8 cellular contexts compared by ENCODE assay signal in the genomic region with DNA sequence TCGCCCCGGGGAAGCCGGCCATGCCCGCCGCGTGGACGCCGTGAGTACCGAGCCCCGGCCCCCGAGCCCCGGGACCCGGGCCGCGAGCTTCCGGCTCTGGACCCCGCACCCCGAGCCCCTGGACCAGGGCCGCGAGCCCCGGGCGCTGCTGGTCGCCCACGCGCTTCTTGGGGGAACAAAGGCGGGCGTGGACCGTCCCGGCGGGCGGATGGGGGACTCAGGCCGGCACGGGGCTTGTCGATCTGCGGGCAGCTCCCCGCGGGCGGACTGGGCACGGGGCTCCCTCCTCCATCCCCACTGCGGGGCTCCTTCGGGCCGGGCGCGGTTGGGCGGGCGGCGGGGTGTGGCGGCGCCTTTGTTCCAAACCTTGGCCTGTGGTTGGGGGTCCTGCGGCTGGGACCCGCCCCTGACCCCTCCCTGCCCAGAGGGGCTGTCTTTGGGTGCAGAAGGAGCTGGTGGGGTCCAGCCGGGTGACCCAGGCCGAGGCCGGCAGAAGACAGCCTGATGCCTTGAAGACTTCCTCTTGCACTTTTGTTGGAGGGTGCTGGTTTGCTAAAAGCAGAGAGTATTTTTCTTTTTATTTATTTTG. TPM values are rescaled to one million over a fixed set of nuclear protein-coding genes. Genes with fewer than 3 reads are reported as not detected.
A peak's percentile ranks its signal among the peaks of the same experiment; 100 is the strongest.
DNase-seq lines count a peak whose midpoint lies in the region; ATAC-seq, FAIRE-seq and TF ChIP-seq lines count a peak whose summit lies in the region.

No MANE protein-coding gene starts in this region.

- peaks cover 5% of the 10 kb centered on the region; the same call in 1 of the 2 replicates for H4K20me1 ChIP-seq in K562 (replicated peaks; ENCODE audit: control insufficient read depth, insufficient read depth, low read length)

- H2AFZ ChIP-seq in K562 (ENCODE audit: low read depth, low read length), result no peak overlapping the region

- H3K36me3 Mint-ChIP-seq in activated naive CD4-positive, alpha-beta T cell treated with anti-CD3 and anti-CD28 coated beads, Interleukin-2, amount 10 ng/mL, durations not matched to agents 7 days and 5 days, result peaks cover 53% of the 10 kb centered on the region

- no peak overlapping the region for H3K4me2 ChIP-seq in K562 (ENCODE audit: insufficient read depth, low read length)

- peaks cover 2% of the 10 kb centered on the region for H3K9me1 ChIP-seq in K562 (ENCODE audit: control insufficient read depth, insufficient read depth, low read length)

- in situ Hi-C loops in K562 (cut with MboI), result no loop called here

- H3K27ac Mint-ChIP-seq in activated naive CD4-positive, alpha-beta T cell treated with anti-CD3 and anti-CD28 coated beads, Interleukin-2, amount 10 ng/mL, durations not matched to agents 7 days and 5 days, result no peak overlapping the region

- no peak for TF ChIP-seq EP300 in K562 (IDR thresholded peaks at IDR 0.05; ENCODE audit: low read length)

- intact Hi-C loops in K562 (cut with micrococcal nuclease) (no loop called here), lower lobe of right lung (cut with DNase I) (no loop called here), vagina (cut with DNase I) (no loop called here)

- peaks cover 54% of the 10 kb centered on the region for H3K4me1 Mint-ChIP-seq in activated naive CD4-positive, alpha-beta T cell treated with anti-CD3 and anti-CD28 coated beads, Interleukin-2, amount 10 ng/mL, durations not matched to agents 7 days and 5 days

- TF ChIP-seq RAD21 in K562 (CRISPR knock-in tag; conservative IDR thresholded peaks at IDR 0.05 in 1 of 2, IDR thresholded peaks at IDR 0.05 in 1 of 2), result no peak

- H3K9me3 ChIP-seq in K562 (replicated peaks; ENCODE audit: control insufficient read depth, insufficient read depth, low read depth, low read length) (no peaks in the 10 kb centered on the region), lower lobe of right lung (no peaks in the 10 kb centered on the region), vagina (no peaks in the 10 kb centered on the region)

- H3K36me3 ChIP-seq in K562 (ENCODE audit: control insufficient read depth, insufficient read depth, low read length) (no peaks in the 10 kb centered on the region), lower lobe of right lung (peaks cover 42% of the 10 kb centered on the region), vagina (peaks cover 0 to 13% of the 10 kb centered on the region in 2 donors)

- H3K9ac ChIP-seq in K562 (ENCODE audit: insufficient read depth in 1 of 2, low read depth in 2 of 2, low read length in 2 of 2), result no peak overlapping the region

- FAIRE-seq in K562 (lab: Jason Lieb, UNC), result no peak

- no peaks in the 10 kb centered on the region for H3K79me2 ChIP-seq in K562 (ENCODE audit: control insufficient read depth, insufficient read depth, low read length)

- no TSS peak for BruUV-seq in K562 (replicated peaks; lab: Mats Ljungman, UMichigan)

- 95% methylated on average over 8 of the region's 54 CpGs for WGBS in K562 (ENCODE audit: insufficient coverage, low coverage, missing lambda C conversion rate)

- H3K4me3 ChIP-seq in K562, result no peak overlapping the region
- peak overlapping the region; percentile 58 for H3K4me3 ChIP-seq in lower lobe of right lung
- H3K4me3 ChIP-seq in vagina, result peak overlapping the region; percentile 63 to 66

- H3K27ac ChIP-seq in K562 (ENCODE audit: extremely low read depth, low read depth, low read length) (no peak overlapping the region), lower lobe of right lung (peak overlapping the region; percentile 58), vagina (peak overlapping the region; percentile 80)

- H3K4me1 ChIP-seq in K562 (replicated peaks in 1 of 2; ENCODE audit: control insufficient read depth in 2 of 2, insufficient read depth in 2 of 2, low read length in 2 of 2) (peaks cover 0 to 16% of the 10 kb centered on the region in 2 experiments; a peak in 1 of 5 replicates), lower lobe of right lung (peaks cover 56% of the 10 kb centered on the region), vagina (peaks cover 34% of the 10 kb centered on the region)

- peak overlapping the region; percentile 59 for H3K4me3 Mint-ChIP-seq in activated naive CD4-positive, alpha-beta T cell treated with anti-CD3 and anti-CD28 coated beads, Interleukin-2, amount 10 ng/mL, durations not matched to agents 7 days and 5 days

- ATAC-seq in K562 (no peak), lower lobe of right lung (peak; percentile 11 to 25)

- DNase-seq in activated naive CD4-positive, alpha-beta T cell treated with anti-CD3 and anti-CD28 coated beads, Interleukin-2, amount 10 ng/mL, durations not matched to agents 7 days and 5 days, result no peak
- DNase-seq in activated naive CD4-positive, alpha-beta T cell treated with Interleukin-2 at 50 U/mL for 16 hours, result no peak
- DNase-seq in K562 (ENCODE audit: extremely low read depth in 1 of 4, low spot score in 3 of 4) (no peak), lower lobe of right lung (no peak), vagina (ENCODE audit: extremely low spot score in 2 of 2) (no peak), dedifferentiated amniotic fluid mesenchymal stem cell (ENCODE audit: extremely low spot score) (no peak), SHP77 treated with DMSO at 0.1 percent for 48 hours (lab: John Stamatoyannopoulos, UW) (no peak), GM19240 (ENCODE audit: insufficient read length, low spot score) (no peak)

- TF ChIP-seq POLR2A in K562 (conservative IDR thresholded peaks at IDR 0.05) (no peak), vagina (IDR thresholded peaks at IDR 0.05) (no peak)

- H3K9me3 Mint-ChIP-seq in activated naive CD4-positive, alpha-beta T cell treated with anti-CD3 and anti-CD28 coated beads, Interleukin-2, amount 10 ng/mL, durations not matched to agents 7 days and 5 days, result no peaks in the 10 kb centered on the region

- H3K27me3 ChIP-seq in K562 (ENCODE audit: control insufficient read depth in 2 of 2, insufficient read depth in 2 of 2, low read length in 2 of 2), result no peaks in the 10 kb centered on the region
- H3K27me3 ChIP-seq in lower lobe of right lung (ENCODE audit: low read depth), result no peaks in the 10 kb centered on the region
- no peaks in the 10 kb centered on the region for H3K27me3 ChIP-seq in vagina

- POLR2A ChIA-PET in K562 (lab: Yijun Ruan, JAX), result interaction anchor here (1.0 kb wide), 1 partner anchor 17 kb away, joined by 3 read pairs; no protein-coding TSS in a partner anchor

- CTCF ChIA-PET in activated naive CD4-positive, alpha-beta T cell treated with anti-CD3 and anti-CD28 coated beads, Interleukin-2, amount 10 ng/mL, durations not matched to agents 7 days and 5 days (lab: Charles Lee), result interaction anchor here (1.1 to 1.3 kb wide), 2 partner anchors 33 to 52 kb away, joined by 3 read pairs; no protein-coding TSS in a partner anchor
- CTCF ChIA-PET in K562 (lab: Yijun Ruan, JAX; ENCODE audit: low intra/inter-chr PET ratio), result no interaction called here

- TF ChIP-seq CTCF in K562 (IDR thresholded peaks at IDR 0.05 in 2 of 3, conservative IDR thresholded peaks at IDR 0.05 in 1 of 3; ENCODE audit: insufficient read depth in 2 of 3, low read depth in 1 of 3, low read length in 3 of 3) (no peak), lower lobe of right lung (IDR thresholded peaks at IDR 0.05) (no peak), vagina (IDR thresholded peaks at IDR 0.05) (no peak)

- H3K27me3 Mint-ChIP-seq in activated naive CD4-positive, alpha-beta T cell treated with anti-CD3 and anti-CD28 coated beads, Interleukin-2, amount 10 ng/mL, durations not matched to agents 7 days and 5 days, result no peaks in the 10 kb centered on the region

TF ChIP-seq in K562, 482 proteins besides CTCF, POLR2A, EP300 and RAD21 (continues in another document):
- no peak for TF ChIP-seq ZNF239 (CRISPR knock-in tag; IDR thresholded peaks at IDR 0.05)

RNA-seq across cellular contexts. Expression of gene ADD1, which starts 25.2 kb away (rescaled TPM):
- 289 and 338 TPM in 2 replicates for total RNA-seq in K562 (2011; cell fraction: chromatin; rRNA removed; ENCODE audit: low replicate concordance)
- 122 and 133 TPM in 2 replicates for total RNA-seq in K562 (2011; cell fraction: nucleolus; rRNA removed)
- 186 and 236 TPM in 2 replicates for total RNA-seq in K562 (2011; cell fraction: nucleoplasm; rRNA removed)
- total RNA-seq in K562 (2014; rRNA removed) (104 and 140 TPM in 2 replicates), K562 (2014; rRNA removed; fragmentation: Illumina TruSeq; extraction: Trizol) (67.1 and 80.8 TPM in 2 replicates), K562 (2015; rRNA removed; fragmentation: Illumina TruSeq; extraction: Trizol) (74.0 and 76.9 TPM in 2 replicates), K562 (2021) (145 and 153 TPM in 2 replicates), lower lobe of right lung (279 TPM), vagina (228 TPM)
- polyA plus RNA-seq in K562 (2011; rRNA removed) (72.4 and 77.0 TPM in 2 replicates), K562 (2014; fragmentation: Illumina TruSeq; extraction: Trizol) (99.7 and 110 TPM in 2 replicates), K562 (2014; fragmentation: Nextera tagmentation; extraction: Ambion mirVana) (10 to 100 TPM; 17.5 to 20.7 TPM), K562 (2014; rRNA removed) (87.7 and 121 TPM in 2 replicates)
- polyA plus RNA-seq in K562 (2011; cell fraction: cytosol; rRNA removed), result 85.9 and 111 TPM in 2 replicates
- polyA plus RNA-seq in K562 (2011; cell fraction: nucleus; rRNA removed), result 164 and 189 TPM in 2 replicates
- 141 and 159 TPM in 2 replicates for polyA plus RNA-seq in K562 (2012)
- polyA minus RNA-seq in K562 (2011; rRNA and poly(A)+ RNA removed), result 65.9 and 67.4 TPM in 2 replicates
- polyA minus RNA-seq in K562 (2011; cell fraction: cytosol; rRNA and poly(A)+ RNA removed), result 46.7 and 62.1 TPM in 2 replicates
- 57.5 and 58.6 TPM in 2 replicates for polyA minus RNA-seq in K562 (2011; cell fraction: nucleus; rRNA and poly(A)+ RNA removed)

RNA-seq across cellular contexts. Expression of gene SH3BP2, which starts 25.6 kb away (rescaled TPM):
- total RNA-seq in K562 (2011; cell fraction: chromatin; rRNA removed; ENCODE audit: low replicate concordance), result 49.1 and 137 TPM in 2 replicates
- total RNA-seq in K562 (2011; cell fraction: nucleolus; rRNA removed), result 57.9 and 62.0 TPM in 2 replicates
- total RNA-seq in K562 (2011; cell fraction: nucleoplasm; rRNA removed), result 59.4 and 93.7 TPM in 2 replicates
- total RNA-seq in K562 (2014; rRNA removed), result 9.7 and 15.9 TPM in 2 replicates
- total RNA-seq in K562 (2014; rRNA removed; fragmentation: Illumina TruSeq; extraction: Trizol), result 3.7 and 3.9 TPM in 2 replicates
- 3.5 and 5.6 TPM in 2 replicates for total RNA-seq in K562 (2015; rRNA removed; fragmentation: Illumina TruSeq; extraction: Trizol)
- total RNA-seq in K562 (2021), result 10.8 and 16.0 TPM in 2 replicates
- 9.6 and 13.9 TPM in 2 replicates for polyA plus RNA-seq in K562 (2011; rRNA removed)
- 10.6 and 10.7 TPM in 2 replicates for polyA plus RNA-seq in K562 (2011; cell fraction: cytosol; rRNA removed)
- 88.6 and 117 TPM in 2 replicates for polyA plus RNA-seq in K562 (2011; cell fraction: nucleus; rRNA removed)
- polyA plus RNA-seq in K562 (2012), result 4.4 and 18.7 TPM in 2 replicates
- 5.1 and 10.9 TPM in 2 replicates for polyA plus RNA-seq in K562 (2014; fragmentation: Illumina TruSeq; extraction: Trizol)
- polyA plus RNA-seq in K562 (2014; fragmentation: Nextera tagmentation; extraction: Ambion mirVana), result under 1 TPM; 0.34 to 0.72 TPM
- 14.2 and 17.6 TPM in 2 replicates for polyA plus RNA-seq in K562 (2014; rRNA removed)
- polyA minus RNA-seq in K562 (2011; rRNA and poly(A)+ RNA removed), result 18.0 and 41.6 TPM in 2 replicates
- polyA minus RNA-seq in K562 (2011; cell fraction: cytosol; rRNA and poly(A)+ RNA removed), result 5.7 and 10.8 TPM in 2 replicates
- polyA minus RNA-seq in K562 (2011; cell fraction: nucleus; rRNA and poly(A)+ RNA removed), result 26.8 and 33.3 TPM in 2 replicates
- total RNA-seq in lower lobe of right lung, result 102 TPM
- 102 TPM for total RNA-seq in vagina
